In genomic region chr22:21695432-21696085, GRCh38 we compare ENCODE assay signal across 1 cellular context.
TF ChIP-seq lines count a peak whose summit lies in the region.

No MANE protein-coding gene starts in this region.

TF ChIP-seq in K562, 482 proteins besides CTCF, POLR2A, EP300 and RAD21:
- TF ChIP-seq FOXO4 (CRISPR knock-in tag; IDR thresholded peaks at IDR 0.05), result peak; percentile 35; the same call in 1 of the 2 replicates
- TF ChIP-seq WHSC1 (IDR thresholded peaks at IDR 0.05; ENCODE audit: low read length), result peak; percentile 27
- no peak for TF ChIP-seq ARID2 (IDR thresholded peaks at IDR 0.05)
- 0 out of 4 replicates have a peak, but pooled peaks of 1 of the 2 experiments have one; percentile 42 for TF ChIP-seq MLX (CRISPR knock-in tag; conservative IDR thresholded peaks at IDR 0.05)
- TF ChIP-seq SIX5 (IDR thresholded peaks at IDR 0.05; ENCODE audit: borderline replicate concordance in 1 of 2, insufficient read depth in 1 of 2, low read depth in 1 of 2, low read length in 2 of 2), result 0 out of 4 replicates have a peak, but pooled peaks of 1 of the 2 experiments have one; percentile 6
- TF ChIP-seq SIN3A (IDR thresholded peaks at IDR 0.05; ENCODE audit: borderline replicate concordance in 2 of 2, control insufficient read depth in 1 of 2, low read depth in 2 of 2, low read length in 2 of 2), result peak in 1 of 2 experiments; percentile 23; a peak in 1 of 4 replicates
- no peak for TF ChIP-seq ZNF592 (IDR thresholded peaks at IDR 0.05)
- TF ChIP-seq MEF2A (IDR thresholded peaks at IDR 0.05; ENCODE audit: control insufficient read depth, low read depth, low read length), result no peak
- TF ChIP-seq CHCHD3 (CRISPR knock-in tag; IDR thresholded peaks at IDR 0.05), result peak; percentile 6; the same call in 1 of the 2 replicates
- 0 out of 2 replicates have a peak, but pooled peaks have one; percentile 13 for TF ChIP-seq HBP1 (CRISPR knock-in tag; IDR thresholded peaks at IDR 0.05)
- no peak for TF ChIP-seq ZNF140 (CRISPR knock-in tag; IDR thresholded peaks at IDR 0.05)
- TF ChIP-seq MTF1 (CRISPR knock-in tag; IDR thresholded peaks at IDR 0.05; ENCODE audit: borderline replicate concordance), result 0 out of 2 replicates have a peak, but pooled peaks have one; percentile 62
- TF ChIP-seq ELK1 (CRISPR knock-in tag; IDR thresholded peaks at IDR 0.05), result peak; percentile 18; the same call in 1 of the 2 replicates
- TF ChIP-seq THAP12 (CRISPR knock-in tag; IDR thresholded peaks at IDR 0.05), result peak; percentile 56; the same call in 1 of the 2 replicates
- TF ChIP-seq E2F3 (CRISPR knock-in tag; IDR thresholded peaks at IDR 0.05), result no peak
- 0 out of 4 replicates have a peak, but pooled peaks of 1 of the 2 experiments have one; percentile 53 for TF ChIP-seq SRF (CRISPR knock-in tag; IDR thresholded peaks at IDR 0.05)
- 0 out of 4 replicates have a peak, but pooled peaks of 1 of the 2 experiments have one; percentile 9 for TF ChIP-seq MAZ (CRISPR knock-in tag; conservative IDR thresholded peaks at IDR 0.05 in 1 of 2, IDR thresholded peaks at IDR 0.05 in 1 of 2)
- TF ChIP-seq BRD9 (IDR thresholded peaks at IDR 0.05; ENCODE audit: low read depth, partially characterized antibody), result no peak
- peak; percentile 55; the same call in 1 of the 2 replicates for TF ChIP-seq JUNB (CRISPR knock-in tag; conservative IDR thresholded peaks at IDR 0.05)
- no peak for TF ChIP-seq BMI1 (IDR thresholded peaks at IDR 0.05; ENCODE audit: low read length)
- TF ChIP-seq ZNF282 (CRISPR knock-in tag; IDR thresholded peaks at IDR 0.05), result 0 out of 2 replicates have a peak, but pooled peaks have one; percentile 42
- no peak for TF ChIP-seq ESRRA (IDR thresholded peaks at IDR 0.05; ENCODE audit: borderline replicate concordance, low read depth)
- TF ChIP-seq ZNF436 (CRISPR knock-in tag; IDR thresholded peaks at IDR 0.05), result 0 out of 2 replicates have a peak, but pooled peaks have one; percentile 31
- TF ChIP-seq ZNF165 (CRISPR knock-in tag; IDR thresholded peaks at IDR 0.05; ENCODE audit: borderline replicate concordance), result 0 out of 2 replicates have a peak, but pooled peaks have one; percentile 62
- no peak for TF ChIP-seq RBM34 (IDR thresholded peaks at IDR 0.05; ENCODE audit: borderline replicate concordance, insufficient read depth, low read length)
- TF ChIP-seq TCF15 (CRISPR knock-in tag; IDR thresholded peaks at IDR 0.05), result peak; percentile 45; the same call in 1 of the 2 replicates
- peak; percentile 29; the same call in 1 of the 2 replicates for TF ChIP-seq CHD2 (IDR thresholded peaks at IDR 0.05; ENCODE audit: low read depth, low read length)
- no peak; the same call in 1 of the 2 replicates for TF ChIP-seq ZNF707 (CRISPR knock-in tag; conservative IDR thresholded peaks at IDR 0.05)
- 0 out of 2 replicates have a peak, but pooled peaks have one; percentile 25 for TF ChIP-seq PML (IDR thresholded peaks at IDR 0.05; ENCODE audit: low read length)
- no peak for TF ChIP-seq TAF7 (tag; IDR thresholded peaks at IDR 0.05)
- TF ChIP-seq ELF4 (CRISPR knock-in tag; IDR thresholded peaks at IDR 0.05), result no peak
- TF ChIP-seq THRB (CRISPR knock-in tag; conservative IDR thresholded peaks at IDR 0.05), result 0 out of 2 replicates have a peak, but pooled peaks have one; percentile 13
- TF ChIP-seq SREBF2 (CRISPR knock-in tag; IDR thresholded peaks at IDR 0.05), result no peak
- no peak for TF ChIP-seq MYC (IDR thresholded peaks at IDR 0.05; ENCODE audit: low read depth, low read length)
- no peak for TF ChIP-seq MYC (CRISPR knock-in tag; IDR thresholded peaks at IDR 0.05; ENCODE audit: borderline replicate concordance, low read depth)
TF ChIP-seq in K562: peak in this region for 20.
